In the genomic region with DNA sequence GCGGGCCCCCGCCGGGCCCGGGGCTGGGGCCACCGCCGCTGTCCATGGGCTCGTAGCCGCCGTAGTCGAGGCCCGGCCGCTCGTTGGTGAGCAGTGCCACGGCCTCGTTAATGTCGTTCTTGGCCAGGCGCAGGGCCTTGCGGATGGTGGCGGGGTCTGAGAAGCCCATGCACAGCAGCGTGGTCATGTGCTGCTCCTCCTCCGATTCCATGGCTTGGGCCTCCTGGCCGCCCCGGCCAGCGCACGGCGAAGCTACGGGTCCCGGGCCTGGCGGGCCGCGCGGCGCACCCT, we compare ENCODE assay signal across 8 cellular contexts.
DNase-seq lines count a peak whose midpoint lies in the region; TF ChIP-seq lines count a peak whose summit lies in the region.

No MANE protein-coding gene starts in this region.

- no peaks in the 10 kb centered on the region for H3K9me3 ChIP-seq in HEK293 (ENCODE audit: control insufficient read depth, insufficient read depth, low read depth, low read length)
- H3K9me3 ChIP-seq in iPS-18c (ENCODE audit: control insufficient read depth, insufficient read depth, low read length), result no peaks in the 10 kb centered on the region

- peak overlapping the region; percentile 96 for H3K27ac ChIP-seq in HEK293 (ENCODE audit: extremely low read depth, low read depth, low read length)

- no peak for TF ChIP-seq CTCF in HEK293 (tag by site-specific recombination; IDR thresholded peaks at IDR 0.05)
- TF ChIP-seq CTCF in astrocyte of the spinal cord (IDR thresholded peaks at IDR 0.05; ENCODE audit: low read depth, low read length), result no peak

- CTCF ChIA-PET in HEK293 (lab: Yijun Ruan, JAX), result interaction anchor here (1.3 kb wide), 1 partner anchor 141 kb away, joined by 3 read pairs; no protein-coding TSS in a partner anchor

- peaks cover 18% of the 10 kb centered on the region for H3K4me1 ChIP-seq in HEK293 (ENCODE audit: control insufficient read depth, insufficient read depth, low read length)

- peak overlapping the region; percentile 95 for H3K4me3 ChIP-seq in HEK293 (ENCODE audit: low read depth, low read length)
- peak overlapping the region; percentile 83 for H3K4me3 ChIP-seq in astrocyte of the spinal cord (ENCODE audit: low read depth, low read length)
- peak overlapping the region; percentile 86 for H3K4me3 ChIP-seq in iPS-18c (ENCODE audit: insufficient read depth, low read depth, low read length)
- H3K4me3 ChIP-seq in skeletal muscle cell (ENCODE audit: low read depth, low read length), result peak overlapping the region; percentile 79

- H3K36me3 ChIP-seq in HEK293 (ENCODE audit: control insufficient read depth in 2 of 2, insufficient read depth in 1 of 2, low read length in 2 of 2), result no peaks in the 10 kb centered on the region

- POLR2A ChIA-PET in HEK293 (lab: Yijun Ruan, JAX), result interaction anchor here (0.5 to 1.3 kb wide), 2 partner anchors 22 to 82 kb away, joined by 4 to 6 read pairs; no protein-coding TSS in a partner anchor

- peak; percentile 42 for DNase-seq in NOMO-1 treated with DMSO at 0.1 percent for 48 hours (lab: John Stamatoyannopoulos, UW; ENCODE audit: unreplicated experiment)
- DNase-seq in NOMO-1 (lab: John Stamatoyannopoulos, UW; ENCODE audit: unreplicated experiment in 2 of 2), result no peak
- peak; percentile 17 for DNase-seq in NCI-H1105 (lab: John Stamatoyannopoulos, UW)
- peak; percentile 35 for DNase-seq in astrocyte of the spinal cord (ENCODE audit: low read depth, low spot score)
- no peak for DNase-seq in skeletal muscle cell (ENCODE audit: low read depth)
- no peak for DNase-seq in NCI-H1436 treated with DMSO at 0.1 percent for 48 hours (lab: John Stamatoyannopoulos, UW)

- in situ Hi-C loops in astrocyte of the spinal cord (cut with HindIII; ENCODE audit: low sequenced_read_pairs), result no loop called here

TF ChIP-seq in HEK293, 187 proteins besides CTCF, POLR2A, EP300 and RAD21:
- TF ChIP-seq, protein P1, sequence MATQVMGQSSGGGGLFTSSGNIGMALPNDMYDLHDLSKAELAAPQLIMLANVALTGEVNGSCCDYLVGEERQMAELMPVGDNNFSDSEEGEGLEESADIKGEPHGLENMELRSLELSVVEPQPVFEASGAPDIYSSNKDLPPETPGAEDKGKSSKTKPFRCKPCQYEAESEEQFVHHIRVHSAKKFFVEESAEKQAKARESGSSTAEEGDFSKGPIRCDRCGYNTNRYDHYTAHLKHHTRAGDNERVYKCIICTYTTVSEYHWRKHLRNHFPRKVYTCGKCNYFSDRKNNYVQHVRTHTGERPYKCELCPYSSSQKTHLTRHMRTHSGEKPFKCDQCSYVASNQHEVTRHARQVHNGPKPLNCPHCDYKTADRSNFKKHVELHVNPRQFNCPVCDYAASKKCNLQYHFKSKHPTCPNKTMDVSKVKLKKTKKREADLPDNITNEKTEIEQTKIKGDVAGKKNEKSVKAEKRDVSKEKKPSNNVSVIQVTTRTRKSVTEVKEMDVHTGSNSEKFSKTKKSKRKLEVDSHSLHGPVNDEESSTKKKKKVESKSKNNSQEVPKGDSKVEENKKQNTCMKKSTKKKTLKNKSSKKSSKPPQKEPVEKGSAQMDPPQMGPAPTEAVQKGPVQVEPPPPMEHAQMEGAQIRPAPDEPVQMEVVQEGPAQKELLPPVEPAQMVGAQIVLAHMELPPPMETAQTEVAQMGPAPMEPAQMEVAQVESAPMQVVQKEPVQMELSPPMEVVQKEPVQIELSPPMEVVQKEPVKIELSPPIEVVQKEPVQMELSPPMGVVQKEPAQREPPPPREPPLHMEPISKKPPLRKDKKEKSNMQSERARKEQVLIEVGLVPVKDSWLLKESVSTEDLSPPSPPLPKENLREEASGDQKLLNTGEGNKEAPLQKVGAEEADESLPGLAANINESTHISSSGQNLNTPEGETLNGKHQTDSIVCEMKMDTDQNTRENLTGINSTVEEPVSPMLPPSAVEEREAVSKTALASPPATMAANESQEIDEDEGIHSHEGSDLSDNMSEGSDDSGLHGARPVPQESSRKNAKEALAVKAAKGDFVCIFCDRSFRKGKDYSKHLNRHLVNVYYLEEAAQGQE (tag by site-specific recombination; IDR thresholded peaks at IDR 0.05), result 0 out of 2 replicates have a peak, but pooled peaks have one; percentile 8
- TF ChIP-seq ZNF645 (tag by site-specific recombination; IDR thresholded peaks at IDR 0.05), result no peak
- TF ChIP-seq, protein P2, sequence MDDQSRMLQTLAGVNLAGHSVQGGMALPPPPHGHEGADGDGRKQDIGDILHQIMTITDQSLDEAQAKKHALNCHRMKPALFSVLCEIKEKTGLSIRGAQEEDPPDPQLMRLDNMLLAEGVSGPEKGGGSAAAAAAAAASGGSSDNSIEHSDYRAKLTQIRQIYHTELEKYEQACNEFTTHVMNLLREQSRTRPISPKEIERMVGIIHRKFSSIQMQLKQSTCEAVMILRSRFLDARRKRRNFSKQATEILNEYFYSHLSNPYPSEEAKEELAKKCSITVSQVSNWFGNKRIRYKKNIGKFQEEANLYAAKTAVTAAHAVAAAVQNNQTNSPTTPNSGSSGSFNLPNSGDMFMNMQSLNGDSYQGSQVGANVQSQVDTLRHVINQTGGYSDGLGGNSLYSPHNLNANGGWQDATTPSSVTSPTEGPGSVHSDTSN (CRISPR knock-in tag; IDR thresholded peaks at IDR 0.05), result no peak
- TF ChIP-seq ZSCAN30 (tag by site-specific recombination; IDR thresholded peaks at IDR 0.05), result 0 out of 2 replicates have a peak, but pooled peaks have one; percentile 7
- TF ChIP-seq RBAK (tag by site-specific recombination; IDR thresholded peaks at IDR 0.05), result no peak
- TF ChIP-seq ZBTB8A (tag by site-specific recombination; IDR thresholded peaks at IDR 0.05), result no peak
- TF ChIP-seq ZBTB26 (tag by site-specific recombination; optimal IDR thresholded peaks at IDR 0.05), result peak; percentile 56
- TF ChIP-seq ZNF214 (tag by site-specific recombination; IDR thresholded peaks at IDR 0.05; ENCODE audit: borderline replicate concordance), result no peak

Comparison
In these comparisons a context has a peak if more than half of its experiments do, and no peak if none do; other contexts are left out.
1. DNase-seq: peak in NOMO-1 treated with DMSO at 0.1 percent for 48 hours (single experiment), NCI-H1105 (single experiment) and astrocyte of the spinal cord (single experiment); none in NOMO-1 (0 of 2), skeletal muscle cell (single experiment) and NCI-H1436 treated with DMSO at 0.1 percent for 48 hours (single experiment).
2. Peak in every context shown above with its lines, with median percentiles within 50 percentile points of each other: H3K4me3 ChIP-seq.